In the genomic region with DNA sequence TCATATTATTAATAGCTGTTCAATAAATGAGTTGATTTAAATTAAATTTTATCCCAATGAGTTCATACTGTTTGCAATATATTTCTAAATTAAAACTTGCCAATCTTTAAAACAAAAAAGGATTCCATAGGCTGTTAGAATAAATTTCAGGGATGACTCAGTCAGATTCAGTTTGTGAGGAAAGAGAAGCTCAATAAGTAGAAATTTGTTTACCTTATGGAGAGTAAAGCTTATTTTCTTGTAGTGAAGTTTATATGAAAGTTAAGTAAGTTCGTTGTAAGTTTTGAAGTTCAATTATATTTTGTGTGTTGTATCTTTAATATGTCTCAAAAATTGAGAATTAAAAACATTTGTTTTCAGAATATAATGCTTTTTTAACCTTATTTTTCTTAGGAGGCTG, we compare ENCODE assay signal across 23 cellular contexts.
"Had no signal": no experiment of that assay in that cellular context is flagged by ENCODE, and none has a peak within 500 bp of the region (broad histone marks: within the 10 kb centered on the region; RNA-seq: fewer than 3 reads in every experiment).

No MANE protein-coding gene starts in this region.

- H3K27me3 Mint-ChIP-seq: activated CD4-positive, alpha-beta memory T cell treated with anti-CD3 and anti-CD28 coated beads, Interleukin-2, amount 10 ng/mL, durations not matched to agents 7 days and 5 days; activated T-cell treated with anti-CD3 and anti-CD28 coated beads, Interleukin-2, amount 50 U/mL, for 24 hours had no signal

- H3K4me1 Mint-ChIP-seq: neural progenitor cell had no signal

- H3K4me3 Mint-ChIP-seq: activated CD4-positive, alpha-beta memory T cell treated with anti-CD3 and anti-CD28 coated beads, Interleukin-2, amount 10 ng/mL, durations not matched to agents 7 days and 5 days; activated T-cell treated with anti-CD3 and anti-CD28 coated beads, Interleukin-2, amount 50 U/mL, for 24 hours; endodermal cell; neural progenitor cell; stimulated activated effector memory CD8-positive, alpha-beta T cell treated with anti-CD3 and anti-CD28 coated beads, Interleukin-12 subunit alpha, Interleukin-12 subunit beta, amount 100 ng/mL, for 72 hours had no signal

- H3K27ac ChIP-seq: epithelial cell of prostate, neural progenitor cell, ovary, thoracic aorta had no signal

- ATAC-seq: left lung; sciatic nerve; stimulated activated effector memory CD8-positive, alpha-beta T cell treated with anti-CD3 and anti-CD28 coated beads, Interleukin-12 subunit alpha, Interleukin-12 subunit beta, amount 100 ng/mL, for 72 hours had no signal

- H3K4me1 ChIP-seq: neural progenitor cell had no signal

- H3K9me3 ChIP-seq: left lung, ovary, thoracic aorta had no signal

- H3K9me3 Mint-ChIP-seq: activated CD4-positive, alpha-beta memory T cell treated with anti-CD3 and anti-CD28 coated beads, Interleukin-2, amount 10 ng/mL, durations not matched to agents 7 days and 5 days; activated T-cell treated with anti-CD3 and anti-CD28 coated beads, Interleukin-2, amount 50 U/mL, for 24 hours; endodermal cell; stimulated activated effector memory CD8-positive, alpha-beta T cell treated with anti-CD3 and anti-CD28 coated beads, Interleukin-12 subunit alpha, Interleukin-12 subunit beta, amount 100 ng/mL, for 72 hours had no signal

- DNase-seq: activated CD4-positive, alpha-beta memory T cell treated with anti-CD3 and anti-CD28 coated beads, Interleukin-2, amount 10 ng/mL, durations not matched to agents 7 days and 5 days; activated CD4-positive, alpha-beta T cell treated with anti-CD3 and anti-CD28 coated beads for 48 hours; activated CD4-positive, CD25-positive, alpha-beta regulatory T cell; activated naive CD4-positive, alpha-beta T cell treated with anti-CD3 and anti-CD28 coated beads, Interleukin-2, amount 50 U/mL, for 16 hours; activated T-cell treated with anti-CD3 and anti-CD28 coated beads, Interleukin-2, amount 50 U/mL, for 24 hours; amniotic stem cell; dorsolateral prefrontal cortex; endodermal cell; foreskin melanocyte; glutamatergic neuron; hypothalamus; kidney; left lung; midbrain; ovary; stimulated activated CD4-positive, alpha-beta T cell treated with anti-CD3 and anti-CD28 coated beads, Interleukin-4, amount 100 ng/mL, for 24 hours; T-helper 1 cell; T1000 had no signal

- H3K4me3 ChIP-seq: dorsolateral prefrontal cortex, left lung, neural progenitor cell, ovary, thoracic aorta had no signal

- H3K27me3 ChIP-seq: dorsolateral prefrontal cortex, left lung, neural progenitor cell, ovary had no signal

- H3K36me3 ChIP-seq: neural progenitor cell, ovary, thoracic aorta had no signal

- H3K27ac Mint-ChIP-seq: activated CD4-positive, alpha-beta memory T cell treated with anti-CD3 and anti-CD28 coated beads, Interleukin-2, amount 10 ng/mL, durations not matched to agents 7 days and 5 days; endodermal cell; neural progenitor cell had no signal
